8 cellular contexts compared by ENCODE assay signal in the genomic region with DNA sequence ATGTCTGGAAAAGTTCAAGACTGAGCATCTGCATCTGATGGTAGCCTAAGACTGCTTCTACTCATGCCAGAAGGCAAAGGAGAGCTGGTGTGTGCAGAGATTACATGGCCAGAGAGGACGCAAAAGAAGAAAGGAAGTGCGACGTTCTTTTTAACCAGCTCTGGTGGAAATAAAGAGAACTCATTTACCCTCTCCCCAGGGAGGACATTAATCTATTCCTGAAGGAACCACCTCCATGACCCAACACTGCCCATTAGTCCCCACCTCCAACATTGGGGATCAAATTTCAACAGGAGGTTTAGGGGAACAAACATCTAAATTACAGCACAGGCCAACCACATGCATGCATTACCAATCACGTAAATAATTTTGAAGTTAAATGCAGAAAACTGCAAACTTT. TPM values are rescaled to one million over a fixed set of nuclear protein-coding genes. Genes with fewer than 3 reads are reported as not detected.
DNase-seq lines count a peak whose midpoint lies in the region; ATAC-seq and TF ChIP-seq lines count a peak whose summit lies in the region.

No MANE protein-coding gene starts in this region.

- H3K4me3 Mint-ChIP-seq in Caco-2 (ENCODE audit: unreplicated experiment) (peak overlapping the region; percentile 94), brain (peak overlapping the region; percentile 91 to 99 (median 97))
- peak overlapping the region; percentile 91 to 98 (median 96) for H3K4me3 Mint-ChIP-seq in naive thymus-derived CD8-positive, alpha-beta T cell

- BruUV-seq in Caco-2 (replicated peaks; lab: Mats Ljungman, UMichigan): no TSS peak

- peaks cover 37% of the 10 kb centered on the region for H3K36me3 Mint-ChIP-seq in Caco-2 (ENCODE audit: insufficient read depth, unreplicated experiment)
- peaks cover 61% of the 10 kb centered on the region for H3K36me3 Mint-ChIP-seq in brain
- peaks cover 9 to 25% (median 17%) of the 10 kb centered on the region in 3 donors for H3K36me3 Mint-ChIP-seq in naive thymus-derived CD8-positive, alpha-beta T cell

- CTCF ChIA-PET in Caco-2 (lab: Charles Lee): interaction anchor here (0.6 to 0.7 kb wide), 2 partner anchors 154 to 201 kb away, joined by 3 read pairs; no protein-coding TSS in a partner anchor

- ATAC-seq in naive thymus-derived CD8-positive, alpha-beta T cell: no peak
- ATAC-seq in GM18873 (IDR thresholded peaks at IDR 0.05; ENCODE audit: low FRiP score, unreplicated experiment): no peak

- H3K9me3 ChIP-seq in Caco-2: no peaks in the 10 kb centered on the region

- H3K9me3 Mint-ChIP-seq in Caco-2 (ENCODE audit: unreplicated experiment): no peaks in the 10 kb centered on the region
- H3K9me3 Mint-ChIP-seq in brain: peaks cover 13 to 38% (median 21%) of the 10 kb centered on the region in 5 experiments
- H3K9me3 Mint-ChIP-seq in naive thymus-derived CD8-positive, alpha-beta T cell: peaks cover 3 to 8% (median 7%) of the 10 kb centered on the region in 9 donors

- peaks cover 14% of the 10 kb centered on the region; the same call in 1 of the 2 replicates for H3K4me1 ChIP-seq in Caco-2

- peak overlapping the region; percentile 95 for H3K4me3 ChIP-seq in Caco-2 (ENCODE audit: low read depth, low read length)
- H3K4me3 ChIP-seq in LNCaP clone FGC (ENCODE audit: low read depth, low read length): peak overlapping the region; percentile 86

- TF ChIP-seq CTCF in Caco-2 (IDR thresholded peaks at IDR 0.05; ENCODE audit: insufficient read depth in 1 of 2, low read depth in 1 of 2, low read length in 1 of 2, severe bottlenecking in 1 of 2, unreplicated experiment in 1 of 2) (no peak), LNCaP clone FGC (IDR thresholded peaks at IDR 0.05; ENCODE audit: control insufficient read depth, extremely low read depth, insufficient read depth) (no peak), brain (conservative IDR thresholded peaks at IDR 0.05) (no peak)

- H3K27me3 ChIP-seq in Caco-2 (replicated peaks; ENCODE audit: control insufficient read depth, insufficient read depth, low read length): no peaks in the 10 kb centered on the region

- peak overlapping the region; percentile 94 for H3K27ac Mint-ChIP-seq in Caco-2 (ENCODE audit: unreplicated experiment)
- peak overlapping the region; percentile 71 to 99 (median 98) for H3K27ac Mint-ChIP-seq in brain
- H3K27ac Mint-ChIP-seq in naive thymus-derived CD8-positive, alpha-beta T cell: peak overlapping the region; percentile 96 to 99 (median 98)

- H3K4me1 Mint-ChIP-seq in Caco-2 (ENCODE audit: low read depth, unreplicated experiment) (peaks cover 8% of the 10 kb centered on the region), brain (peaks cover 51% of the 10 kb centered on the region)
- H3K4me1 Mint-ChIP-seq in naive thymus-derived CD8-positive, alpha-beta T cell: peaks cover 19 to 55% (median 42%) of the 10 kb centered on the region in 4 donors

- H3K27me3 Mint-ChIP-seq in Caco-2 (ENCODE audit: insufficient read depth, unreplicated experiment) (no peaks in the 10 kb centered on the region), brain (peaks cover 11% of the 10 kb centered on the region)
- no peaks in the 10 kb centered on the region for H3K27me3 Mint-ChIP-seq in naive thymus-derived CD8-positive, alpha-beta T cell

- DNase-seq in Caco-2 (no peak), LNCaP clone FGC (ENCODE audit: low read depth) (no peak), NCI-H345 treated with DMSO at 0.1 percent for 48 hours (lab: John Stamatoyannopoulos, UW; ENCODE audit: unreplicated experiment) (no peak), hepatic stellate cell (ENCODE audit: low spot score) (no peak)
- DNase-seq in naive thymus-derived CD8-positive, alpha-beta T cell: no peak
- DNase-seq in stimulated activated CD4-positive, alpha-beta T cell treated with anti-CD3 and anti-CD28 coated beads, Interleukin-15, amount 100 ng/mL, for 24 hours: no peak

- H3K36me3 ChIP-seq in Caco-2 (ENCODE audit: control insufficient read depth, insufficient read depth, low read length): no peaks in the 10 kb centered on the region

- intact Hi-C loops in Caco-2 (cut with micrococcal nuclease; ENCODE audit: unreplicated experiment): no loop called here

- POLR2A ChIA-PET in Caco-2 (lab: Charles Lee): interaction anchor here (1.9 to 2.2 kb wide), 2 partner anchors 108 to 154 kb away, joined by 10 to 39 read pairs; partner anchors contain the start of gene STAG1
- POLR2A ChIA-PET in naive thymus-derived CD8-positive, alpha-beta T cell (lab: Charles Lee): interaction anchor here (0.6 to 4.5 kb wide), 5 partner anchors 59 to 665 kb away, joined by 3 to 108 read pairs (median 13); partner anchors contain the start of genes MSL2 and STAG1

RNA-seq across cellular contexts. Expression of gene NCK1, which starts 1.5 kb away (rescaled TPM):
- total RNA-seq in Caco-2 (2022): 37.3 and 41.2 TPM in 2 replicates
- polyA plus RNA-seq in brain (ENCODE audit: insufficient read depth, low read depth, low replicate concordance): 12.9 TPM
- 10 to 100 TPM; 52.6 to 62.2 TPM for total RNA-seq in naive thymus-derived CD8-positive, alpha-beta T cell
- polyA plus RNA-seq in naive thymus-derived CD8-positive, alpha-beta T cell: 10 to 100 TPM; 36.1 to 44.3 (median 37.7) TPM

RNA-seq across cellular contexts. Expression of gene SLC35G2, which starts 41.6 kb away (rescaled TPM):
- total RNA-seq in Caco-2 (2022): 3.8 and 4.2 TPM in 2 replicates
- 12.8 TPM for polyA plus RNA-seq in brain (ENCODE audit: insufficient read depth, low read depth, low replicate concordance)
- total RNA-seq in naive thymus-derived CD8-positive, alpha-beta T cell: not detected
- 1 to 10 TPM in 1 of 3 donors, under 1 TPM in 1, not detected in 1; 0.16 to 1.2 TPM for polyA plus RNA-seq in naive thymus-derived CD8-positive, alpha-beta T cell
